ENCODE assay signal across 8 cellular contexts in the genomic region with DNA sequence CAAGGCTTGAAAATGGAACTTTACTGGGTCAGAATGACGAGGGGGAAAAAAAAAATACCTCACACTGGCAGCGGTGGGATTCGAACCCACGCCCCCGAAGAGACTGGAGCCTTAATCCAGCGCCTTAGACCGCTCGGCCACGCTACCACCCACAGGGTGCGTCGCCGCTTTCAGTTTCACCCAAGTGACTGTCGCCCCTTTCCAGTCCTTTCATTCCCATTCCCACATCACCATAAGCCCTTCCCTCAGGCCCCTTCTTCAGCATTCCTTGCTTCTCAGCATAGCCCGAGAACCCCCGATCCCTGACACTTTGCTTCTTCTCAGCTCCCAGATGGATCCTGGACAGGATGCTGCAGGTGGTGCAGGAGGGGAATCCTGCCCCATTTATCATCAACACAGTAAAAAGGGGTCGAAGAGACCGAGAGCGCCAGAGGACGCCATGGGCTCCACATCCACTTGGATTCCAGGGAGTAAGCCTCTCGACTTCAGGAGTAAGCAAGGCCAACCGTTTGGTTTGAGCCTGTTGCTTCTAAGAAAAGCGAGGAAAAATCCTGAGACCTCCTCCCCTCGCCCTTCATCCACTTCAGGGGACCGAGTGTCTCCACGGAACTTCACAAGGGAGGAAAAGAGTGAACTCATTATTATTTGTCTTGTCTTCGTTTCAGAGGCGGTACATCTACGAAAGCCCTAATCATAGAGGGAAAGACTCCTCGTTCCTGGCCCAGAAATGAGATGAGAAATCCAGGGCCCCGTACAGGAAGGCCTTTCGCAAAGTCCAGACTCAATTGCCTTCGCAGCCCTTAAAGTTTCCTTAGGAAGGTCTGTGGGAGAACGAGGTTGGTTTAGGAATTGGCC. TPM values are rescaled to one million over a fixed set of nuclear protein-coding genes. Genes with fewer than 3 reads are reported as not detected.
DNase-seq lines count a peak whose midpoint lies in the region; ATAC-seq, FAIRE-seq and TF ChIP-seq lines count a peak whose summit lies in the region.

No MANE protein-coding gene starts in this region.

- peak overlapping the region; percentile 84 for H3K4me2 ChIP-seq in keratinocyte (ENCODE audit: control insufficient read depth, extremely low read depth, insufficient read depth, low read depth, low read length)

- peak overlapping the region; percentile 67 for H3K4me3 ChIP-seq in GM12864 (ENCODE audit: low read depth, low read length)
- H3K4me3 ChIP-seq in keratinocyte (ENCODE audit: control insufficient read depth in 2 of 3, extremely low read depth in 1 of 3, insufficient read depth in 2 of 3, low read depth in 1 of 3, low read length in 3 of 3): peak overlapping the region; percentile 43 to 77 (median 75)

- peaks cover 49% of the 10 kb centered on the region for H3K36me3 Mint-ChIP-seq in central memory CD8-positive, alpha-beta T cell (ENCODE audit: insufficient read depth)

- DNase-seq in GM12864 (ENCODE audit: low read depth) (peak; percentile 44), NCI-H187 treated with DMSO at 0.1 percent for 48 hours (lab: John Stamatoyannopoulos, UW) (peak; percentile 38), keratinocyte (ENCODE audit: low read depth, low spot score) (no peak), NCI-H1048 (lab: John Stamatoyannopoulos, UW) (no peak)
- DNase-seq in central memory CD8-positive, alpha-beta T cell (ENCODE audit: low spot score in 2 of 2): peak in 1 of 2 donors; percentile 57
- peak; percentile 68 to 77 for DNase-seq in stimulated activated CD4-positive, alpha-beta T cell treated with anti-CD3 and anti-CD28 coated beads, Interleukin-12 subunit alpha, Interleukin-12 subunit beta, amount 100 ng/mL, for 24 hours (ENCODE audit: low read depth in 2 of 2)

- TF ChIP-seq CTCF in GM12864 (IDR thresholded peaks at IDR 0.05; ENCODE audit: low read depth, low read length, missing control alignments) (no peak), VCaP (conservative IDR thresholded peaks at IDR 0.05) (no peak), keratinocyte (optimal IDR thresholded peaks at IDR 0.05 in 1 of 3, IDR thresholded peaks at IDR 0.05 in 1 of 3, conservative IDR thresholded peaks at IDR 0.05 in 1 of 3; ENCODE audit: extremely low read depth in 1 of 3, insufficient read depth in 2 of 3, low read length in 3 of 3) (no peak)

- no peaks in the 10 kb centered on the region for H3K9me1 ChIP-seq in keratinocyte (ENCODE audit: control insufficient read depth, extremely low read depth, insufficient read depth, low read length)

- H3K27me3 Mint-ChIP-seq in central memory CD8-positive, alpha-beta T cell: no peaks in the 10 kb centered on the region

- no peaks in the 10 kb centered on the region for H4K20me1 ChIP-seq in keratinocyte (ENCODE audit: control insufficient read depth, extremely low read depth, insufficient read depth, low read length)

- peaks cover 18% of the 10 kb centered on the region for H3K4me1 ChIP-seq in keratinocyte (ENCODE audit: control insufficient read depth, extremely low read depth, insufficient read depth, low read length)

- H3K27ac Mint-ChIP-seq in central memory CD8-positive, alpha-beta T cell (ENCODE audit: low read depth): peak overlapping the region; percentile 98

- peaks cover 49% of the 10 kb centered on the region for H3K4me1 Mint-ChIP-seq in central memory CD8-positive, alpha-beta T cell

- FAIRE-seq in keratinocyte (lab: Jason Lieb, UNC): no peak

- H3K27ac ChIP-seq in VCaP: peak overlapping the region; percentile 64; the same call in 1 of the 2 replicates
- H3K27ac ChIP-seq in keratinocyte (ENCODE audit: control insufficient read depth, insufficient read depth, low read length): peak overlapping the region; percentile 59

- no peaks in the 10 kb centered on the region for H3K9me3 ChIP-seq in keratinocyte (ENCODE audit: control insufficient read depth, low read depth, low read length)

- dilution Hi-C loops in keratinocyte (cut with MboI; ENCODE audit: extremely low pct_ligation_motif_present, low sequenced_read_pairs): no loop called here

- H3K9ac ChIP-seq in keratinocyte (ENCODE audit: control insufficient read depth, extremely low read depth, insufficient read depth, low read length): peak overlapping the region; percentile 73

- peak; percentile 2 for ATAC-seq in central memory CD8-positive, alpha-beta T cell (replicated peaks; ENCODE audit: extremely low read depth, poor library complexity, severe bottlenecking)
- no peak for ATAC-seq in HG03378 (IDR thresholded peaks at IDR 0.05; ENCODE audit: unreplicated experiment)

- peak overlapping the region; percentile 94 for H2AFZ ChIP-seq in keratinocyte (ENCODE audit: control insufficient read depth, low read length)

- no peaks in the 10 kb centered on the region for H3K9me3 Mint-ChIP-seq in central memory CD8-positive, alpha-beta T cell

- H3K4me3 Mint-ChIP-seq in central memory CD8-positive, alpha-beta T cell: peak overlapping the region; percentile 93

- H3K27me3 ChIP-seq in keratinocyte (ENCODE audit: control insufficient read depth, extremely low read depth, insufficient read depth, low read length): no peaks in the 10 kb centered on the region

- H3K36me3 ChIP-seq in keratinocyte (ENCODE audit: control insufficient read depth in 2 of 2, extremely low read depth in 1 of 2, insufficient read depth in 2 of 2, low read length in 2 of 2): no peaks in the 10 kb centered on the region

- no peaks in the 10 kb centered on the region for H3K79me2 ChIP-seq in keratinocyte (ENCODE audit: control insufficient read depth, insufficient read depth, low read length)

RNA-seq across cellular contexts. Expression of a gene that starts 20.0 kb away (rescaled TPM):
- polyA plus RNA-seq in keratinocyte: 43.5 to 49.2 TPM (median 47.3 TPM) in 3 replicates
- 5.5 TPM for polyA plus RNA-seq in keratinocyte (2011; ENCODE audit: low read depth)
- 30.1 and 42.0 TPM in 2 replicates for polyA plus RNA-seq in keratinocyte (2011; cell fraction: cytosol; rRNA removed)
- 74.0 and 75.2 TPM in 2 replicates for polyA plus RNA-seq in keratinocyte (2011; cell fraction: nucleus; rRNA removed)
- 21.2 and 34.1 TPM in 2 replicates for polyA plus RNA-seq in keratinocyte (2012; ENCODE audit: low replicate concordance)
- polyA minus RNA-seq in keratinocyte: 32.3 to 57.3 TPM (median 52.7 TPM) in 3 replicates
- polyA minus RNA-seq in keratinocyte (2011; cell fraction: cytosol; rRNA and poly(A)+ RNA removed): 51.0 TPM
- 33.6 and 36.6 TPM in 2 replicates for polyA minus RNA-seq in keratinocyte (2011; cell fraction: nucleus; rRNA and poly(A)+ RNA removed)

Comparison
In these comparisons a context has a peak if more than half of its experiments do, and no peak if none do; other contexts are left out.
1. DNase-seq: peak in GM12864 (single experiment), NCI-H187 treated with DMSO at 0.1 percent for 48 hours (single experiment) and stimulated activated CD4-positive, alpha-beta T cell treated with anti-CD3 and anti-CD28 coated beads, Interleukin-12 subunit alpha, Interleukin-12 subunit beta, amount 100 ng/mL, for 24 hours (2 of 2); none in keratinocyte (single experiment) and NCI-H1048 (single experiment).